In genomic region chr3:55489804-55490132, GRCh38 we compare ENCODE assay signal across 12 cellular contexts. TPM values are rescaled to one million over a fixed set of nuclear protein-coding genes. Genes with fewer than 3 reads are reported as not detected.
DNase-seq lines count a peak whose midpoint lies in the region; ATAC-seq and TF ChIP-seq lines count a peak whose summit lies in the region.
"Had no signal": no experiment of that assay in that cellular context is flagged by ENCODE, and none has a peak within 500 bp of the region (broad histone marks: within the 10 kb centered on the region; RNA-seq: fewer than 3 reads in every experiment).

No MANE protein-coding gene starts in this region.

- no peak overlapping the region for H3K9ac ChIP-seq in skeletal muscle satellite cell (ENCODE audit: low read depth, low read length)

- ATAC-seq in activated B cell treated with CpG ODN at 0.5 μM for 24 hours (ENCODE audit: low read depth) (no peak), T-cell (replicated peaks in 1 of 4) (no peak)

- no peaks in the 10 kb centered on the region for H3K36me3 ChIP-seq in skeletal muscle satellite cell (ENCODE audit: insufficient read depth, low read length)
- H3K36me3 ChIP-seq: adrenal gland had no signal

- POLR2A ChIA-PET in activated B cell treated with CpG ODN at 0.5 μM for 24 hours (lab: Charles Lee) (no interaction called here), T-cell (lab: Charles Lee) (no interaction called here)

- H3K27me3 Mint-ChIP-seq in activated B cell treated with CpG ODN at 0.5 μM for 24 hours = peaks cover 53% of the 10 kb centered on the region
- peaks cover 36 to 58% of the 10 kb centered on the region in 2 donors for H3K27me3 Mint-ChIP-seq in T-cell

- TF ChIP-seq CTCF in activated B cell treated with CpG ODN at 0.5 μM for 24 hours (IDR thresholded peaks at IDR 0.05) = no peak

- peak overlapping the region; percentile 96 for H3K4me2 ChIP-seq in skeletal muscle satellite cell (ENCODE audit: low read length)

- H3K4me3 ChIP-seq in iPS-18c (ENCODE audit: insufficient read depth, low read depth, low read length) (peak overlapping the region; percentile 71; the same call in 1 of the 2 replicates), skeletal muscle satellite cell (ENCODE audit: low read length) (no peak overlapping the region)
- H3K4me3 ChIP-seq: adrenal gland had no signal

- no peak overlapping the region for H3K27ac Mint-ChIP-seq in activated B cell treated with CpG ODN at 0.5 μM for 24 hours
- peak overlapping the region in 1 of 2 donors; percentile 55 for H3K27ac Mint-ChIP-seq in T-cell

- H3K27me3 ChIP-seq in skeletal muscle satellite cell (ENCODE audit: control insufficient read depth, insufficient read depth, low read length) = no peaks in the 10 kb centered on the region

- DNase-seq in DMS53 (lab: John Stamatoyannopoulos, UW) (peak; percentile 25), DMS53 treated with DMSO at 0.1 percent for 48 hours (lab: John Stamatoyannopoulos, UW; ENCODE audit: unreplicated experiment) (no peak), activated B cell treated with CpG ODN at 0.5 μM for 24 hours (no peak), NCI-H1694 treated with DMSO at 0.1 percent for 48 hours (lab: John Stamatoyannopoulos, UW) (no peak), T-cell (no peak), NCI-H2196 treated with DMSO at 0.1 percent for 48 hours (lab: John Stamatoyannopoulos, UW; ENCODE audit: unreplicated experiment) (no peak)
- DNase-seq: adrenal gland, NCI-H1930, SHP77 had no signal

- CTCF ChIA-PET in activated B cell treated with CpG ODN at 0.5 μM for 24 hours (lab: Charles Lee) (no interaction called here), T-cell (lab: Charles Lee) (no interaction called here)

- H3K9me3 ChIP-seq in iPS-18c (ENCODE audit: control insufficient read depth, insufficient read depth, low read length) (no peaks in the 10 kb centered on the region), skeletal muscle satellite cell (replicated peaks; ENCODE audit: low read length) (no peaks in the 10 kb centered on the region)
- H3K9me3 ChIP-seq: adrenal gland had no signal

- H3K36me3 Mint-ChIP-seq in activated B cell treated with CpG ODN at 0.5 μM for 24 hours (ENCODE audit: low read depth) = no peaks in the 10 kb centered on the region
- no peaks in the 10 kb centered on the region for H3K36me3 Mint-ChIP-seq in T-cell

- intact Hi-C loops in activated B cell treated with CpG ODN at 0.5 μM for 24 hours (cut with micrococcal nuclease) = loop anchor here (5.0 kb wide), 1 partner anchor 1003 kb away; no protein-coding TSS in a partner anchor

- H3K4me1 Mint-ChIP-seq in activated B cell treated with CpG ODN at 0.5 μM for 24 hours = peaks cover 33% of the 10 kb centered on the region
- peaks cover 16 to 26% (median 21%) of the 10 kb centered on the region in 3 donors for H3K4me1 Mint-ChIP-seq in T-cell

- H3K4me3 Mint-ChIP-seq in activated B cell treated with CpG ODN at 0.5 μM for 24 hours = peak overlapping the region; percentile 32
- peak overlapping the region in 1 of 3 donors; percentile 70 for H3K4me3 Mint-ChIP-seq in T-cell

- H3K4me1 ChIP-seq in skeletal muscle satellite cell (ENCODE audit: control insufficient read depth, insufficient read depth, low read length) = peaks cover 35% of the 10 kb centered on the region

- H3K9me3 Mint-ChIP-seq in activated B cell treated with CpG ODN at 0.5 μM for 24 hours (no peaks in the 10 kb centered on the region), T-cell (no peaks in the 10 kb centered on the region)

RNA-seq across cellular contexts. Expression of gene WNT5A, which starts 2.7 kb away (rescaled TPM):
- total RNA-seq in activated B cell treated with CpG ODN at 0.5 μM for 24 hours = not detected in 2 replicates
- total RNA-seq in skeletal muscle satellite cell (2012; rRNA removed) = 84.9 and 197 TPM in 2 replicates
- total RNA-seq in T-cell = under 1 TPM in 3 of 5 donors, not detected in 2; 0.09 to 0.16 (median 0.13) TPM
- total RNA-seq: activated CD8-positive, alpha-beta memory T cell treated with anti-CD3 and anti-CD28 coated beads for 36 hours had no signal
